ENCODE assay signal across 8 cellular contexts in the genomic region with DNA sequence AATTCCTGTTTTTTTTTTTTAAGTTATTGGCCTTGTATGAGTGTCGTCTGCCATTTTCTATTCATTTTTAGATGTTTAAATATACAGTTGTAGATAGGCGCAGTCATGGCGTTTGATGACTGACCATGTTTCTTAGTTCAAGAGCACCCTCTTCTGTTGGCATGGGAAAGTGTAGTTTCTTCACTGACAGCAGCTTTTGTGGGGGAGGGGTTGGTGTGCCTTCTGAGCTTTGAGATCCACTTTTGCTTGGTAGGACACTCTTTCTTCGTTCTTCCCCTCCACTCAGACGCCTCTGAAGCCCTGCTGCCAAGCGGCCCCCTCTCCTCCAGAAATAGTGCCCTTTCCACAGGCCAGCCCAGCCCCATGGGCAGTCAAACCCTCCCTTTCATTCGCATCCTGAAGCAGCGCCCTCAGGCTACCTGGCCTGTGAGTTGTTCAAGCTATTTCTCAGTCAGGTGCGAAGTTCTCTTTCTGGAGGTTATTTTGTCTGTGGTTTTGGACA.
DNase-seq lines count a peak whose midpoint lies in the region; ATAC-seq and TF ChIP-seq lines count a peak whose summit lies in the region.

No MANE protein-coding gene starts in this region.

- no peaks in the 10 kb centered on the region for H3K9me3 ChIP-seq in tibial nerve

- no peak overlapping the region for H3K27ac Mint-ChIP-seq in activated CD4-positive, alpha-beta T cell treated with anti-CD3 and anti-CD28 coated beads, Interleukin-2, amount 10 ng/mL, durations not matched to agents 7 days and 5 days

- peak in 1 of 2 donors; percentile 66 for TF ChIP-seq EP300 in tibial nerve (IDR thresholded peaks at IDR 0.05)

- H3K4me1 Mint-ChIP-seq in activated CD4-positive, alpha-beta T cell treated with anti-CD3 and anti-CD28 coated beads, Interleukin-2, amount 10 ng/mL, durations not matched to agents 7 days and 5 days: peaks cover 5% of the 10 kb centered on the region

- POLR2A ChIA-PET in activated CD4-positive, alpha-beta T cell treated with anti-CD3 and anti-CD28 coated beads, Interleukin-2, amount 10 ng/mL, durations not matched to agents 7 days and 5 days (lab: Charles Lee): no interaction called here

- no peak overlapping the region for H3K4me3 ChIP-seq in tibial nerve

- H3K36me3 ChIP-seq in tibial nerve: no peaks in the 10 kb centered on the region

- H3K4me3 Mint-ChIP-seq in activated CD4-positive, alpha-beta T cell treated with anti-CD3 and anti-CD28 coated beads, Interleukin-2, amount 10 ng/mL, durations not matched to agents 7 days and 5 days: no peak overlapping the region

- CTCF ChIA-PET in activated CD4-positive, alpha-beta T cell treated with anti-CD3 and anti-CD28 coated beads, Interleukin-2, amount 10 ng/mL, durations not matched to agents 7 days and 5 days (lab: Charles Lee): interaction anchor here (1.1 to 1.4 kb wide), 2 partner anchors 19 to 453 kb away, joined by 3 to 4 read pairs; no protein-coding TSS in a partner anchor

- DNase-seq in ELF-1 (ENCODE audit: low read depth, low spot score) (peak; percentile 93), NCI-H446 (lab: John Stamatoyannopoulos, UW) (peak; percentile 63 to 84), erythroblast (lab: John Stamatoyannopoulos, UW) (peak; percentile 76 to 79), myocyte (ENCODE audit: low read depth) (peak; percentile 87), tibial nerve (ENCODE audit: low spot score in 2 of 2) (peak; percentile 47 to 84)
- DNase-seq in activated CD4-positive, alpha-beta T cell treated with anti-CD3 and anti-CD28 coated beads, Interleukin-2, amount 10 ng/mL, durations not matched to agents 7 days and 5 days: peak; percentile 62

- no peaks in the 10 kb centered on the region for H3K27me3 ChIP-seq in tibial nerve

- no peak overlapping the region for H3K27ac ChIP-seq in tibial nerve

- 21 to 22% methylated on average over 9 of the region's 9 CpGs for WGBS in tibial nerve, 2 donors

- no peaks in the 10 kb centered on the region for H3K36me3 Mint-ChIP-seq in activated CD4-positive, alpha-beta T cell treated with anti-CD3 and anti-CD28 coated beads, Interleukin-2, amount 10 ng/mL, durations not matched to agents 7 days and 5 days (ENCODE audit: low read depth)

- no peaks in the 10 kb centered on the region for H3K27me3 Mint-ChIP-seq in activated CD4-positive, alpha-beta T cell treated with anti-CD3 and anti-CD28 coated beads, Interleukin-2, amount 10 ng/mL, durations not matched to agents 7 days and 5 days

- no peaks in the 10 kb centered on the region for H3K9me3 Mint-ChIP-seq in activated CD4-positive, alpha-beta T cell treated with anti-CD3 and anti-CD28 coated beads, Interleukin-2, amount 10 ng/mL, durations not matched to agents 7 days and 5 days

- peaks cover 0 to 19% (median 2%) of the 10 kb centered on the region in 4 donors for H3K4me1 ChIP-seq in tibial nerve

- TF ChIP-seq POLR2A in erythroblast (IDR thresholded peaks at IDR 0.05; ENCODE audit: low read length) (no peak), tibial nerve (IDR thresholded peaks at IDR 0.05) (no peak)

- peak; percentile 50 to 89 (median 67) for TF ChIP-seq CTCF in tibial nerve (IDR thresholded peaks at IDR 0.05)

- ATAC-seq in HG03159 (IDR thresholded peaks at IDR 0.05; ENCODE audit: unreplicated experiment): peak; percentile 72
- ATAC-seq in HG02938 (IDR thresholded peaks at IDR 0.05; ENCODE audit: unreplicated experiment): no peak
